In genomic region chr7:30984359-30985107, GRCh38 we compare ENCODE assay signal across 8 cellular contexts. TPM values are rescaled to one million over a fixed set of nuclear protein-coding genes. Genes with fewer than 3 reads are reported as not detected.
A peak's percentile ranks its signal among the peaks of the same experiment; 100 is the strongest.
DNase-seq lines count a peak whose midpoint lies in the region; ATAC-seq and TF ChIP-seq lines count a peak whose summit lies in the region.
"Had no signal": no experiment of that assay in that cellular context is flagged by ENCODE, and none has a peak within 500 bp of the region (broad histone marks: within the 10 kb centered on the region; RNA-seq: fewer than 3 reads in every experiment).

No MANE protein-coding gene starts in this region.

- H3K9ac ChIP-seq in GM23248 (no peak overlapping the region), endodermal cell (ENCODE audit: extremely low read depth, low read length, poor library complexity, severe bottlenecking) (no peak overlapping the region), parathyroid adenoma (no peak overlapping the region)

- H3K4me1 Mint-ChIP-seq in endodermal cell: peaks cover 27% of the 10 kb centered on the region

- no peaks in the 10 kb centered on the region for H3K9me3 ChIP-seq in GM23248 (ENCODE audit: low read depth)
- H3K9me3 ChIP-seq in endodermal cell (ENCODE audit: control insufficient read depth, low read length): no peaks in the 10 kb centered on the region
- H3K9me3 ChIP-seq in parathyroid adenoma (ENCODE audit: control insufficient read depth, low read length): no peaks in the 10 kb centered on the region

- ATAC-seq in HG02642 (IDR thresholded peaks at IDR 0.05; ENCODE audit: poor library complexity, unreplicated experiment): no peak
- ATAC-seq in HG03460 (IDR thresholded peaks at IDR 0.05; ENCODE audit: unreplicated experiment): no peak

- H3K27ac ChIP-seq in GM23248 (no peak overlapping the region), endodermal cell (ENCODE audit: low read depth, low read length) (no peak overlapping the region), parathyroid adenoma (no peak overlapping the region)

- TF ChIP-seq CTCF in endodermal cell (conservative IDR thresholded peaks at IDR 0.05): no peak
- no peak for TF ChIP-seq CTCF in parathyroid adenoma (IDR thresholded peaks at IDR 0.05)

- H3K4me1 ChIP-seq in GM23248 (ENCODE audit: insufficient read depth) (no peaks in the 10 kb centered on the region), endodermal cell (ENCODE audit: control insufficient read depth, insufficient read depth, low read length) (no peaks in the 10 kb centered on the region), parathyroid adenoma (peaks cover 8% of the 10 kb centered on the region)

- no peaks in the 10 kb centered on the region for H3K9me2 ChIP-seq in GM23248 (ENCODE audit: insufficient read depth)

- H4K20me1 ChIP-seq in GM23248 (ENCODE audit: insufficient read depth): no peaks in the 10 kb centered on the region

- WGBS in GM23248 (ENCODE audit: low coverage in 1 of 2, low lambda C conversion rate in 2 of 2, missing lambda C conversion rate in 2 of 2), 2 experiments: 51% methylated on average over 13 of the region's 13 CpGs
- 51 to 53% methylated on average over 11 to 13 of the region's 13 CpGs for WGBS in endodermal cell (ENCODE audit: insufficient coverage in 1 of 2, insufficient read length in 1 of 2), 2 experiments

- H3K79me2 ChIP-seq in GM23248 (ENCODE audit: insufficient read depth) (no peaks in the 10 kb centered on the region), parathyroid adenoma (no peaks in the 10 kb centered on the region)

- H3K27me3 ChIP-seq in GM23248 (replicated peaks; ENCODE audit: insufficient read depth) (peaks cover 27% of the 10 kb centered on the region), endodermal cell (ENCODE audit: control insufficient read depth, insufficient read depth, low read length, poor library complexity, severe bottlenecking) (peaks cover 6% of the 10 kb centered on the region), parathyroid adenoma (ENCODE audit: control insufficient read depth, insufficient read depth, low read length) (no peaks in the 10 kb centered on the region)

- in situ Hi-C loops in GM23248 (cut with MboI): loop anchor here (5.0 kb wide), 1 partner anchor 133 kb away; no protein-coding TSS in a partner anchor

- DNase-seq in GM23248 (peak; percentile 72), NCI-H226 (peak; percentile 66), endodermal cell (peak; percentile 87), retina (no peak)

- H3K36me3 Mint-ChIP-seq in endodermal cell (ENCODE audit: low read depth): no peaks in the 10 kb centered on the region

- peak overlapping the region; percentile 16 for H3K27ac Mint-ChIP-seq in endodermal cell
- H3K27ac Mint-ChIP-seq: nephron had no signal

- H3K4me3 Mint-ChIP-seq in endodermal cell: peak overlapping the region; percentile 40

- no peaks in the 10 kb centered on the region for H3K36me3 ChIP-seq in GM23248 (ENCODE audit: low read depth)
- H3K36me3 ChIP-seq in endodermal cell (ENCODE audit: control insufficient read depth, insufficient read depth, low read length): no peaks in the 10 kb centered on the region
- no peaks in the 10 kb centered on the region for H3K36me3 ChIP-seq in parathyroid adenoma (ENCODE audit: control insufficient read depth, insufficient read depth, low read length)

- H3K4me3 ChIP-seq in GM23248 (no peak overlapping the region), endodermal cell (ENCODE audit: low read length) (no peak overlapping the region), parathyroid adenoma (ENCODE audit: low read depth, low read length) (no peak overlapping the region)

- H3K9me3 Mint-ChIP-seq in endodermal cell: no peaks in the 10 kb centered on the region
- H3K9me3 Mint-ChIP-seq: nephron had no signal

- H2AFZ ChIP-seq in GM23248 (no peak overlapping the region), parathyroid adenoma (peak overlapping the region; percentile 20)

- no peak overlapping the region for H3K4me2 ChIP-seq in GM23248 (ENCODE audit: unreplicated experiment)
- no peak overlapping the region for H3K4me2 ChIP-seq in parathyroid adenoma (ENCODE audit: low read length)

- no peaks in the 10 kb centered on the region for H3F3A ChIP-seq in GM23248 (ENCODE audit: insufficient read depth)

- peaks cover 36% of the 10 kb centered on the region for H3K27me3 Mint-ChIP-seq in endodermal cell (ENCODE audit: insufficient read depth)

RNA-seq across cellular contexts. Expression of gene GHRHR, which starts 20.8 kb away (rescaled TPM):
- not detected in 2 replicates for total RNA-seq in GM23248 (2014; rRNA removed; shearing (Covaris generic))
- polyA plus RNA-seq in GM23248 (2016; fragmentation: Nextera tagmentation; extraction: Ambion mirVana): not detected in 2 replicates
- not detected for total RNA-seq in endodermal cell
- polyA plus RNA-seq in endodermal cell (2013, experiment 1 of 2): not detected
- polyA plus RNA-seq in endodermal cell (2013, experiment 2 of 2): not detected
